In the genomic region with DNA sequence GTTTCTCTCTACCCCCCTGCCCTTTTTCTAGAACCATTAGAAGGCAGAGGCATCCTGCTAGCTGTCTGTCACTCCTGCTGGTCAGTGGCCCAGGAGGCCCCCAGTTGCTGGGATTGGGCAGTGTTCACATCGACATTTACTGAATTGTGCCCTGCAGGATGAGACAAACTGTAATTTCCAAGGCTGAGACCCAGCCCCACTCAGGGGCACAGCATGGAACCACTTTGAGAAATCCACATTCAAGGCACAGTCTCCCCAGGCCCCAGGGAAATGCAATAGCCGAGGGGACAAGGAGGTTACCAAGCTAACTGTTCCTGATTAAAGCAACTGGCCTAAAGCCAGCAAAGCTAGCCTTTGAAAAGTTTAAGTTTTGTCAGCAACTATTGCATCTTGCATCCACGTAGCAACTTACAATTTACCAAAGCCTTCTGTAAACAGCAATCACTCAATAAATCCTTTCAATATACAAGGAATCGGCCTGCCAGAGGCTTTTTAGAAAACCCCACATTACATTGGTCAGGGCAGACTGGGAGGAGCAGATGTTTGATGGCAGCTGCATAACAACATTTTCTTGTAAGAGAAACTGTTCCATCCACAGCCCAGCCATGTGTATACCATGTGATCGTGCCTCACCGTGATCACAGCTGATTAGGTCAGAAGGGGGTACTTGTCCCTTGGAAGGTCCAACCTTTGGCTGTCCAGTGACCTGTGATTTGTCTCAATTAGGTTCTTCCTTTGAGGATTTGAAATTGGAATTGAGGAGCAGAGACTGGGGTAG, we compare ENCODE assay signal across 21 cellular contexts.
"Had no signal": no experiment of that assay in that cellular context is flagged by ENCODE, and none has a peak within 500 bp of the region (broad histone marks: within the 10 kb centered on the region; RNA-seq: fewer than 3 reads in every experiment).

No MANE protein-coding gene starts in this region.

- H3K27ac Mint-ChIP-seq: activated CD8-positive, alpha-beta T cell treated with anti-CD3 and anti-CD28 coated beads, Interleukin-2, amount 10 ng/mL, durations not matched to agents 7 days and 5 days; activated naive CD4-positive, alpha-beta T cell treated with anti-CD3 and anti-CD28 coated beads, Interleukin-2, amount 50 U/mL, for 24 hours; naive thymus-derived CD8-positive, alpha-beta T cell; stimulated activated naive CD8-positive, alpha-beta T cell treated with anti-CD3 and anti-CD28 coated beads, Interleukin-15, amount 100 ng/mL, for 72 hours had no signal

- DNase-seq: activated CD4-positive, alpha-beta T cell treated with anti-CD3 and anti-CD28 coated beads, Interleukin-2, amount 50 U/mL, for 1 hour; activated CD4-positive, CD25-positive, alpha-beta regulatory T cell treated with anti-CD3 and anti-CD28 coated beads, Interleukin-2, amount 50 U/mL, for 72 hours; activated CD8-positive, alpha-beta T cell treated with anti-CD3 and anti-CD28 coated beads, Interleukin-2, amount 10 ng/mL, durations not matched to agents 7 days and 5 days; activated gamma-delta T cell treated with Interleukin-2 at 50 U/mL for 16 hours; activated T-cell treated with anti-CD3 and anti-CD28 coated beads, Interleukin-2, amount 50 U/mL, for 1 hour; adrenal gland; brain microvascular endothelial cell; central memory CD4-positive, alpha-beta T cell; dermis blood vessel endothelial cell; effector CD8-positive, alpha-beta T cell; heart left ventricle; kidney; lower lobe of right lung; naive thymus-derived CD8-positive, alpha-beta T cell; stimulated activated CD4-positive, alpha-beta T cell treated with anti-CD3 and anti-CD28 coated beads, Interleukin-1b, Interleukin-23, amount 100 ng/mL, for 48 hours; stimulated activated naive CD8-positive, alpha-beta T cell treated with anti-CD3 and anti-CD28 coated beads, Interleukin-15, amount 100 ng/mL, for 72 hours had no signal

- H3K9me3 Mint-ChIP-seq: activated naive CD4-positive, alpha-beta T cell treated with anti-CD3 and anti-CD28 coated beads, Interleukin-2, amount 50 U/mL, for 24 hours; stimulated activated naive CD8-positive, alpha-beta T cell treated with anti-CD3 and anti-CD28 coated beads, Interleukin-15, amount 100 ng/mL, for 72 hours had no signal

- H3K4me3 Mint-ChIP-seq: activated CD8-positive, alpha-beta T cell treated with anti-CD3 and anti-CD28 coated beads, Interleukin-2, amount 10 ng/mL, durations not matched to agents 7 days and 5 days; activated naive CD4-positive, alpha-beta T cell treated with anti-CD3 and anti-CD28 coated beads, Interleukin-2, amount 50 U/mL, for 24 hours; naive thymus-derived CD8-positive, alpha-beta T cell; stimulated activated naive CD8-positive, alpha-beta T cell treated with anti-CD3 and anti-CD28 coated beads, Interleukin-15, amount 100 ng/mL, for 72 hours had no signal

- H3K4me3 ChIP-seq: adrenal gland, ascending aorta, gastroesophageal sphincter, heart left ventricle, lower lobe of right lung, prostate gland, tibial nerve had no signal

- ATAC-seq: activated CD8-positive, alpha-beta T cell treated with anti-CD3 and anti-CD28 coated beads, Interleukin-2, amount 10 ng/mL, durations not matched to agents 7 days and 5 days; gastroesophageal sphincter; heart left ventricle; lower lobe of right lung; naive thymus-derived CD8-positive, alpha-beta T cell; stimulated activated naive CD8-positive, alpha-beta T cell treated with anti-CD3 and anti-CD28 coated beads, Interleukin-15, amount 100 ng/mL, for 72 hours had no signal

- H3K36me3 Mint-ChIP-seq: activated naive CD4-positive, alpha-beta T cell treated with anti-CD3 and anti-CD28 coated beads, Interleukin-2, amount 50 U/mL, for 24 hours; naive thymus-derived CD8-positive, alpha-beta T cell had no signal

- H3K4me1 Mint-ChIP-seq: activated naive CD4-positive, alpha-beta T cell treated with anti-CD3 and anti-CD28 coated beads, Interleukin-2, amount 50 U/mL, for 24 hours; naive thymus-derived CD8-positive, alpha-beta T cell; stimulated activated naive CD8-positive, alpha-beta T cell treated with anti-CD3 and anti-CD28 coated beads, Interleukin-15, amount 100 ng/mL, for 72 hours had no signal
